ENCODE assay signal across 8 cellular contexts in genomic region chr1:36320291-36320758, GRCh38.
A peak's percentile ranks its signal among the peaks of the same experiment; 100 is the strongest.
DNase-seq lines count a peak whose midpoint lies in the region; ATAC-seq and TF ChIP-seq lines count a peak whose summit lies in the region.

No MANE protein-coding gene starts in this region.

- peak overlapping the region; percentile 26 for H3K4me3 Mint-ChIP-seq in activated naive CD4-positive, alpha-beta T cell treated with anti-CD3 and anti-CD28 coated beads, Interleukin-2, amount 10 ng/mL, durations not matched to agents 7 days and 5 days
- H3K4me3 Mint-ChIP-seq in activated naive CD8-positive, alpha-beta T cell treated with anti-CD3 and anti-CD28 coated beads, Interleukin-2, amount 50 U/mL, for 24 hours = peak overlapping the region; percentile 58

- H3K4me3 ChIP-seq in tibial artery = peak overlapping the region; percentile 60 to 76

- H3K9me3 ChIP-seq in tibial artery = no peaks in the 10 kb centered on the region

- peaks cover 38% of the 10 kb centered on the region for H3K27me3 Mint-ChIP-seq in activated naive CD4-positive, alpha-beta T cell treated with anti-CD3 and anti-CD28 coated beads, Interleukin-2, amount 10 ng/mL, durations not matched to agents 7 days and 5 days
- H3K27me3 Mint-ChIP-seq in activated naive CD8-positive, alpha-beta T cell treated with anti-CD3 and anti-CD28 coated beads, Interleukin-2, amount 50 U/mL, for 24 hours = peaks cover 6% of the 10 kb centered on the region

- peak overlapping the region; percentile 85 to 96 for H3K27ac ChIP-seq in tibial artery

- no peak for ATAC-seq in activated naive CD8-positive, alpha-beta T cell treated with anti-CD3 and anti-CD28 coated beads, Interleukin-2, amount 50 U/mL, for 24 hours

- intact Hi-C loops in tibial artery (cut with DNase I; ENCODE audit: low total_unique reads) = no loop called here

- no peaks in the 10 kb centered on the region for H3K27me3 ChIP-seq in tibial artery

- peaks cover 10% of the 10 kb centered on the region for H3K36me3 Mint-ChIP-seq in activated naive CD4-positive, alpha-beta T cell treated with anti-CD3 and anti-CD28 coated beads, Interleukin-2, amount 10 ng/mL, durations not matched to agents 7 days and 5 days
- no peaks in the 10 kb centered on the region for H3K36me3 Mint-ChIP-seq in activated naive CD8-positive, alpha-beta T cell treated with anti-CD3 and anti-CD28 coated beads, Interleukin-2, amount 50 U/mL, for 24 hours (ENCODE audit: low read depth)

- H3K4me1 Mint-ChIP-seq in activated naive CD4-positive, alpha-beta T cell treated with anti-CD3 and anti-CD28 coated beads, Interleukin-2, amount 10 ng/mL, durations not matched to agents 7 days and 5 days = peaks cover 29% of the 10 kb centered on the region
- peaks cover 25% of the 10 kb centered on the region for H3K4me1 Mint-ChIP-seq in activated naive CD8-positive, alpha-beta T cell treated with anti-CD3 and anti-CD28 coated beads, Interleukin-2, amount 50 U/mL, for 24 hours

- no peak for TF ChIP-seq CTCF in tibial artery (IDR thresholded peaks at IDR 0.05)

- no peaks in the 10 kb centered on the region for H3K36me3 ChIP-seq in tibial artery

- peak overlapping the region; percentile 19 for H3K27ac Mint-ChIP-seq in activated naive CD4-positive, alpha-beta T cell treated with anti-CD3 and anti-CD28 coated beads, Interleukin-2, amount 10 ng/mL, durations not matched to agents 7 days and 5 days
- peak overlapping the region; percentile 49 for H3K27ac Mint-ChIP-seq in activated naive CD8-positive, alpha-beta T cell treated with anti-CD3 and anti-CD28 coated beads, Interleukin-2, amount 50 U/mL, for 24 hours

- peaks cover 6 to 38% (median 34%) of the 10 kb centered on the region in 4 donors for H3K4me1 ChIP-seq in tibial artery

- H3K9me3 Mint-ChIP-seq in activated naive CD4-positive, alpha-beta T cell treated with anti-CD3 and anti-CD28 coated beads, Interleukin-2, amount 10 ng/mL, durations not matched to agents 7 days and 5 days = no peaks in the 10 kb centered on the region
- no peaks in the 10 kb centered on the region for H3K9me3 Mint-ChIP-seq in activated naive CD8-positive, alpha-beta T cell treated with anti-CD3 and anti-CD28 coated beads, Interleukin-2, amount 50 U/mL, for 24 hours

- no peak for DNase-seq in activated naive CD4-positive, alpha-beta T cell treated with anti-CD3 and anti-CD28 coated beads, Interleukin-2, amount 10 ng/mL, durations not matched to agents 7 days and 5 days
- DNase-seq in activated naive CD4-positive, alpha-beta T cell treated with anti-CD3 and anti-CD28 coated beads, Interleukin-2, amount 50 U/mL, for 16 hours = no peak
- DNase-seq in activated naive CD8-positive, alpha-beta T cell treated with anti-CD3 and anti-CD28 coated beads, Interleukin-2, amount 50 U/mL, for 24 hours = no peak
- peak; percentile 24 for DNase-seq in left kidney (ENCODE audit: low read depth, low spot score)
- no peak for DNase-seq in tibial artery
- no peak for DNase-seq in central memory CD4-positive, alpha-beta T cell
- DNase-seq in NCI-H2029 treated with DMSO at 0.1 percent for 48 hours (lab: John Stamatoyannopoulos, UW) = no peak
- no peak for DNase-seq in NCI-H1930 (lab: John Stamatoyannopoulos, UW)

- CTCF ChIA-PET in activated naive CD4-positive, alpha-beta T cell treated with anti-CD3 and anti-CD28 coated beads, Interleukin-2, amount 10 ng/mL, durations not matched to agents 7 days and 5 days (lab: Charles Lee) = interaction anchor here (1.5 kb wide), 1 partner anchor 14 kb away, joined by 3 read pairs; the partner anchor contains the start of gene SH3D21
